1 cellular context compared by ENCODE assay signal in genomic region chr21:44052071-44052829, GRCh38.
TF ChIP-seq lines count a peak whose summit lies in the region.

No MANE protein-coding gene starts in this region.

TF ChIP-seq in GM23338, 12 proteins besides CTCF, POLR2A, EP300 and RAD21 (continued from another document):
- TF ChIP-seq, protein P1, sequence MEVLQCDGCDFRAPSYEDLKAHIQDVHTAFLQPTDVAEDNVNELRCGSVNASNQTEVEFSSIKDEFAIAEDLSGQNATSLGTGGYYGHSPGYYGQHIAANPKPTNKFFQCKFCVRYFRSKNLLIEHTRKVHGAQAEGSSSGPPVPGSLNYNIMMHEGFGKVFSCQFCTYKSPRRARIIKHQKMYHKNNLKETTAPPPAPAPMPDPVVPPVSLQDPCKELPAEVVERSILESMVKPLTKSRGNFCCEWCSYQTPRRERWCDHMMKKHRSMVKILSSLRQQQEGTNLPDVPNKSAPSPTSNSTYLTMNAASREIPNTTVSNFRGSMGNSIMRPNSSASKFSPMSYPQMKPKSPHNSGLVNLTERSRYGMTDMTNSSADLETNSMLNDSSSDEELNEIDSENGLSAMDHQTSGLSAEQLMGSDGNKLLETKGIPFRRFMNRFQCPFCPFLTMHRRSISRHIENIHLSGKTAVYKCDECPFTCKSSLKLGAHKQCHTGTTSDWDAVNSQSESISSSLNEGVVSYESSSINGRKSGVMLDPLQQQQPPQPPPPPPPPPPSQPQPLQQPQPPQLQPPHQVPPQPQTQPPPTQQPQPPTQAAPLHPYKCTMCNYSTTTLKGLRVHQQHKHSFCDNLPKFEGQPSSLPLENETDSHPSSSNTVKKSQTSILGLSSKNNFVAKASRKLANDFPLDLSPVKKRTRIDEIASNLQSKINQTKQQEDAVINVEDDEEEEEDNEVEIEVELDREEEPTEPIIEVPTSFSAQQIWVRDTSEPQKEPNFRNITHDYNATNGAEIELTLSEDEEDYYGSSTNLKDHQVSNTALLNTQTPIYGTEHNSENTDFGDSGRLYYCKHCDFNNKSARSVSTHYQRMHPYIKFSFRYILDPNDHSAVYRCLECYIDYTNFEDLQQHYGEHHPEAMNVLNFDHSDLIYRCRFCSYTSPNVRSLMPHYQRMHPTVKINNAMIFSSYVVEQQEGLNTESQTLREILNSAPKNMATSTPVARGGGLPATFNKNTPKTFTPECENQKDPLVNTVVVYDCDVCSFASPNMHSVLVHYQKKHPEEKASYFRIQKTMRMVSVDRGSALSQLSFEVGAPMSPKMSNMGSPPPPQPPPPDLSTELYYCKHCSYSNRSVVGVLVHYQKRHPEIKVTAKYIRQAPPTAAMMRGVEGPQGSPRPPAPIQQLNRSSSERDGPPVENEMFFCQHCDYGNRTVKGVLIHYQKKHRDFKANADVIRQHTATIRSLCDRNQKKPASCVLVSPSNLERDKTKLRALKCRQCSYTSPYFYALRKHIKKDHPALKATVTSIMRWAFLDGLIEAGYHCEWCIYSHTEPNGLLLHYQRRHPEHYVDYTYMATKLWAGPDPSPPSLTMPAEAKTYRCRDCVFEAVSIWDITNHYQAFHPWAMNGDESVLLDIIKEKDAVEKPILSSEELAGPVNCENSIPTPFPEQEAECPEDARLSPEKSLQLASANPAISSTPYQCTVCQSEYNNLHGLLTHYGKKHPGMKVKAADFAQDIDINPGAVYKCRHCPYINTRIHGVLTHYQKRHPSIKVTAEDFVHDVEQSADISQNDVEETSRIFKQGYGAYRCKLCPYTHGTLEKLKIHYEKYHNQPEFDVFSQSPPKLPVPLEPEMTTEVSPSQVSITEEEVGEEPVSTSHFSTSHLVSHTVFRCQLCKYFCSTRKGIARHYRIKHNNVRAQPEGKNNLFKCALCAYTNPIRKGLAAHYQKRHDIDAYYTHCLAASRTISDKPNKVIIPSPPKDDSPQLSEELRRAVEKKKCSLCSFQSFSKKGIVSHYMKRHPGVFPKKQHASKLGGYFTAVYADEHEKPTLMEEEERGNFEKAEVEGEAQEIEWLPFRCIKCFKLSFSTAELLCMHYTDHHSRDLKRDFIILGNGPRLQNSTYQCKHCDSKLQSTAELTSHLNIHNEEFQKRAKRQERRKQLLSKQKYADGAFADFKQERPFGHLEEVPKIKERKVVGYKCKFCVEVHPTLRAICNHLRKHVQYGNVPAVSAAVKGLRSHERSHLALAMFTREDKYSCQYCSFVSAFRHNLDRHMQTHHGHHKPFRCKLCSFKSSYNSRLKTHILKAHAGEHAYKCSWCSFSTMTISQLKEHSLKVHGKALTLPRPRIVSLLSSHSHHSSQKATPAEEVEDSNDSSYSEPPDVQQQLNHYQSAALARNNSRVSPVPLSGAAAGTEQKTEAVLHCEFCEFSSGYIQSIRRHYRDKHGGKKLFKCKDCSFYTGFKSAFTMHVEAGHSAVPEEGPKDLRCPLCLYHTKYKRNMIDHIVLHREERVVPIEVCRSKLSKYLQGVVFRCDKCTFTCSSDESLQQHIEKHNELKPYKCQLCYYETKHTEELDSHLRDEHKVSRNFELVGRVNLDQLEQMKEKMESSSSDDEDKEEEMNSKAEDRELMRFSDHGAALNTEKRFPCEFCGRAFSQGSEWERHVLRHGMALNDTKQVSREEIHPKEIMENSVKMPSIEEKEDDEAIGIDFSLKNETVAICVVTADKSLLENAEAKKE (CRISPR knock-in tag; IDR thresholded peaks at IDR 0.05), result no peak
- TF ChIP-seq ZNF331 (CRISPR knock-in tag; IDR thresholded peaks at IDR 0.05; ENCODE audit: low read depth) (no peak), EZH2 (IDR thresholded peaks at IDR 0.05; ENCODE audit: low read depth, unreplicated experiment) (no peak), STAT1 (IDR thresholded peaks at IDR 0.05; ENCODE audit: unreplicated experiment) (no peak), CREB1 (CRISPR knock-in tag; IDR thresholded peaks at IDR 0.05; ENCODE audit: low read depth) (no peak), ETS1 (IDR thresholded peaks at IDR 0.05) (no peak)
